In the genomic region with DNA sequence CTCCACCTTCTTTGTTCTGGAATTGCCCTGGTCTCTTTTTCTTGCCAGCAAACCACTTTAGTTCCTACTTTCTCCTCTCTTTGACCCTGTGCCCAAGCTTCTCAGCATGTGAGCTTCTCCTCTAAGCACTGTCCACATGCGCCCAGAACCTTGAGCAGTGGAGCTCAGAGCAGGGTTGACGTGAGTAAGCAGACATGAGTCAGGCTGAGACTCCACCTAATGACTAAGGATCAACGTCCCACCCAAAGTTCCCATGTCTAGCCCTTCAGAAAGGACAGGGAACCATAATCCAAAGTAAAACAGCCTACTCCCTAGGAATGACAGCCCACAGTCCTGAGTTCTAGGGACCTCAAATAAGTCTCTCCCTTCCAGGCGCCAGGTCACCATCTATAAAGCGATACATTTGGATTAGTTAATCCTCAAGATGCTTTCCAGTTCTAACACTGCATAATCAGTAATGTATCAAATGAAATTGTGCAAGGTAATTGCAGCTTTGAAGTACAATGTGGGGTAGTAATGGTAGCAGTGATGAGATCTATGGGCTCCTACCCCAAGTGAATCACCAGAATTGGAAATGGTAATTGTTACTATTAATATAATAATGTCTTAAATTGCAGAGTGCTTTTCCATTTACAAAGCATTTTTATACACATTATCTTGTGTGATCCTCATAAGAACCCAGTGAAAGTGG, we compare ENCODE assay signal across 12 cellular contexts. TPM values are rescaled to one million over a fixed set of nuclear protein-coding genes. Genes with fewer than 3 reads are reported as not detected.
DNase-seq lines count a peak whose midpoint lies in the region; ATAC-seq and TF ChIP-seq lines count a peak whose summit lies in the region.
"Had no signal": no experiment of that assay in that cellular context is flagged by ENCODE, and none has a peak within 500 bp of the region (broad histone marks: within the 10 kb centered on the region; RNA-seq: fewer than 3 reads in every experiment).

No MANE protein-coding gene starts in this region.

- TF ChIP-seq CTCF in Caco-2 (IDR thresholded peaks at IDR 0.05; ENCODE audit: insufficient read depth in 1 of 2, low read depth in 1 of 2, low read length in 1 of 2, severe bottlenecking in 1 of 2, unreplicated experiment in 1 of 2) (no peak), psoas muscle (IDR thresholded peaks at IDR 0.05) (no peak)

- peaks cover 2% of the 10 kb centered on the region; the same call in 1 of the 2 replicates for H3K4me1 ChIP-seq in Caco-2
- peaks cover 40% of the 10 kb centered on the region for H3K4me1 ChIP-seq in psoas muscle

- no TSS peak for BruUV-seq in Caco-2 (replicated peaks; lab: Mats Ljungman, UMichigan)

- ATAC-seq in esophagus mucosa (peak; percentile 98), psoas muscle (peak; percentile 55 to 70 (median 66)), HG03460 (IDR thresholded peaks at IDR 0.05; ENCODE audit: unreplicated experiment) (no peak)
- ATAC-seq in activated T-helper 17 cell treated with anti-CD3 and anti-CD28 coated beads, Interleukin-2, amount 50 U/mL, for 72 hours (replicated peaks) = no peak
- ATAC-seq in activated T-cell treated with anti-CD3 and anti-CD28 coated beads, Interleukin-2, amount 50 U/mL, for 72 hours (replicated peaks in 1 of 2) = no peak

- H3K27ac Mint-ChIP-seq in Caco-2 (ENCODE audit: unreplicated experiment) = peak overlapping the region; percentile 41
- H3K27ac Mint-ChIP-seq in activated T-helper 17 cell treated with anti-CD3 and anti-CD28 coated beads, Interleukin-2, amount 50 U/mL, for 72 hours = no peak overlapping the region
- no peak overlapping the region for H3K27ac Mint-ChIP-seq in activated T-cell treated with anti-CD3 and anti-CD28 coated beads, Interleukin-2, amount 50 U/mL, for 72 hours

- no peak overlapping the region for H3K4me3 Mint-ChIP-seq in Caco-2 (ENCODE audit: unreplicated experiment)
- H3K4me3 Mint-ChIP-seq in activated T-helper 17 cell treated with anti-CD3 and anti-CD28 coated beads, Interleukin-2, amount 50 U/mL, for 72 hours = no peak overlapping the region
- no peak overlapping the region for H3K4me3 Mint-ChIP-seq in activated T-cell treated with anti-CD3 and anti-CD28 coated beads, Interleukin-2, amount 50 U/mL, for 72 hours

- CTCF ChIA-PET in Caco-2 (lab: Charles Lee) = no interaction called here

- no peaks in the 10 kb centered on the region for H3K27me3 Mint-ChIP-seq in Caco-2 (ENCODE audit: insufficient read depth, unreplicated experiment)
- H3K27me3 Mint-ChIP-seq in activated T-helper 17 cell treated with anti-CD3 and anti-CD28 coated beads, Interleukin-2, amount 50 U/mL, for 72 hours = no peaks in the 10 kb centered on the region
- no peaks in the 10 kb centered on the region for H3K27me3 Mint-ChIP-seq in activated T-cell treated with anti-CD3 and anti-CD28 coated beads, Interleukin-2, amount 50 U/mL, for 72 hours (ENCODE audit: low read depth)

- WGBS in psoas muscle, 3 donors = 69 to 79% (median 79%) methylated on average over 5 of the region's 5 CpGs

- H3K36me3 Mint-ChIP-seq in Caco-2 (ENCODE audit: insufficient read depth, unreplicated experiment) = no peaks in the 10 kb centered on the region
- no peaks in the 10 kb centered on the region for H3K36me3 Mint-ChIP-seq in activated T-helper 17 cell treated with anti-CD3 and anti-CD28 coated beads, Interleukin-2, amount 50 U/mL, for 72 hours (ENCODE audit: low read depth)
- H3K36me3 Mint-ChIP-seq in activated T-cell treated with anti-CD3 and anti-CD28 coated beads, Interleukin-2, amount 50 U/mL, for 72 hours (ENCODE audit: insufficient read depth in 2 of 2) = no peaks in the 10 kb centered on the region

- H3K27ac ChIP-seq in psoas muscle = peak overlapping the region; percentile 68

- intact Hi-C loops in Caco-2 (cut with micrococcal nuclease; ENCODE audit: unreplicated experiment) = no loop called here
- intact Hi-C loops in psoas muscle (cut with DNase I) = loop anchor here in 1 of 2 donors (5.0 kb wide), 1 partner anchor 44 kb away; a partner anchor contains a TSS

- H3K9me3 ChIP-seq in Caco-2 = no peaks in the 10 kb centered on the region
- H3K9me3 ChIP-seq in psoas muscle = no peaks in the 10 kb centered on the region

- no peak overlapping the region for H3K4me3 ChIP-seq in Caco-2 (ENCODE audit: low read depth, low read length)
- H3K4me3 ChIP-seq in psoas muscle = no peak overlapping the region

- POLR2A ChIA-PET in Caco-2 (lab: Charles Lee) = no interaction called here

- DNase-seq in Caco-2 = no peak
- peak; percentile 6 for DNase-seq in OCI-M1 (lab: John Stamatoyannopoulos, UW)
- peak in 1 of 2 donors; percentile 46 for DNase-seq in psoas muscle
- no peak for DNase-seq in stimulated activated naive CD4-positive, alpha-beta T cell (lab: John Stamatoyannopoulos, UW)
- DNase-seq in activated T-cell treated with anti-CD3 and anti-CD28 coated beads, Interleukin-2, amount 50 U/mL, for 72 hours = no peak
- DNase-seq: activated CD4-positive, CD25-positive, alpha-beta regulatory T cell treated with anti-CD3 and anti-CD28 coated beads, Interleukin-2, amount 50 U/mL, for 72 hours; islet precursor cell; NCI-H446 treated with DMSO at 0.1 percent for 48 hours; stimulated activated CD4-positive, alpha-beta T cell treated with anti-CD3 and anti-CD28 coated beads, Interleukin-2, amount 100 ng/mL, for 48 hours had no signal

- no peaks in the 10 kb centered on the region for H3K9me3 Mint-ChIP-seq in Caco-2 (ENCODE audit: unreplicated experiment)
- no peaks in the 10 kb centered on the region for H3K9me3 Mint-ChIP-seq in activated T-helper 17 cell treated with anti-CD3 and anti-CD28 coated beads, Interleukin-2, amount 50 U/mL, for 72 hours
- H3K9me3 Mint-ChIP-seq in activated T-cell treated with anti-CD3 and anti-CD28 coated beads, Interleukin-2, amount 50 U/mL, for 72 hours = no peaks in the 10 kb centered on the region

- H3K4me1 Mint-ChIP-seq in Caco-2 (ENCODE audit: low read depth, unreplicated experiment) = peaks cover 11% of the 10 kb centered on the region
- H3K4me1 Mint-ChIP-seq in activated T-helper 17 cell treated with anti-CD3 and anti-CD28 coated beads, Interleukin-2, amount 50 U/mL, for 72 hours = no peaks in the 10 kb centered on the region
- no peaks in the 10 kb centered on the region for H3K4me1 Mint-ChIP-seq in activated T-cell treated with anti-CD3 and anti-CD28 coated beads, Interleukin-2, amount 50 U/mL, for 72 hours (ENCODE audit: low read depth)

- no peaks in the 10 kb centered on the region for H3K36me3 ChIP-seq in Caco-2 (ENCODE audit: control insufficient read depth, insufficient read depth, low read length)
- no peaks in the 10 kb centered on the region for H3K36me3 ChIP-seq in psoas muscle (ENCODE audit: insufficient read depth in 1 of 2, low read depth in 1 of 2)

- no peaks in the 10 kb centered on the region for H3K27me3 ChIP-seq in Caco-2 (replicated peaks; ENCODE audit: control insufficient read depth, insufficient read depth, low read length)
- H3K27me3 ChIP-seq in psoas muscle (ENCODE audit: insufficient read depth in 3 of 3, low read length in 2 of 3) = no peaks in the 10 kb centered on the region

RNA-seq across cellular contexts. Expression of a gene that starts 44.5 kb away (rescaled TPM):
- 20.7 and 23.9 TPM in 2 replicates for total RNA-seq in Caco-2 (2022)
- 5.4 TPM for total RNA-seq in esophagus mucosa
- total RNA-seq in psoas muscle = 10 to 100 TPM in 3 of 4 donors, 1 to 10 TPM in 1; 7.9 to 53.0 (median 21.3) TPM
- polyA plus RNA-seq in psoas muscle = 10 to 100 TPM; 41.9 to 49.0 (median 47.4) TPM
- total RNA-seq in activated T-helper 17 cell treated with anti-CD3 and anti-CD28 coated beads, Interleukin-2, amount 50 U/mL, for 72 hours = under 1 TPM; 0.48 to 0.56 TPM
- 1 to 10 TPM in 1 of 2 donors, under 1 TPM in 1; 0.55 to 1.0 TPM for total RNA-seq in activated T-cell treated with anti-CD3 and anti-CD28 coated beads, Interleukin-2, amount 50 U/mL, for 72 hours

Comparison
In these comparisons a context has a peak if more than half of its experiments do, and no peak if none do; other contexts are left out.
1. ATAC-seq: peak in esophagus mucosa (single experiment) and psoas muscle (4 of 4); none in activated T-helper 17 cell treated with anti-CD3 and anti-CD28 coated beads, Interleukin-2, amount 50 U/mL, for 72 hours (single experiment), HG03460 (single experiment) and activated T-cell treated with anti-CD3 and anti-CD28 coated beads, Interleukin-2, amount 50 U/mL, for 72 hours (0 of 2).